In the genomic region with DNA sequence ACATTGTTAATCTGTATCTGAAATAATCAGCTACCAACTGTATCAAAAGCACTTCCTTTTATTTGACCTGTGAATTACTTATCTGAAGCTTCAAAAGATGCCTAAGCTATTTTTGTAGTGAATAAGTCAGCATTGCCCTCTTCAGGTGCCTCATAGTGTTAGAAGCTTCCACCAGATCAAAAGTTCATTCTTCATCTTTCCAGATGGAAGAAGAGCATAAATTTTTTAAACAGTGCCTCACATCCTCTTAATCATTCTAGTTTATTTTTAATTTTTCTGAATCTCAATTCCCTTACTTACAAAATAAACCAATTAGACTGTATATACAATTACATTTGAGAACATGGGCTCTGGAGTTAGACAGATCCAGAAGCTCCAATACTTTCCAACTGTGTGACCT, we compare ENCODE assay signal across 9 cellular contexts.
DNase-seq lines count a peak whose midpoint lies in the region; ATAC-seq and TF ChIP-seq lines count a peak whose summit lies in the region.
"Had no signal": no experiment of that assay in that cellular context is flagged by ENCODE, and none has a peak within 500 bp of the region (broad histone marks: within the 10 kb centered on the region; RNA-seq: fewer than 3 reads in every experiment).

No MANE protein-coding gene starts in this region.

- no peak for DNase-seq in CD14-positive monocyte (ENCODE audit: low spot score)
- DNase-seq in GM13977 (ENCODE audit: low spot score) = peak; percentile 43
- DNase-seq in iris pigment epithelial cell (ENCODE audit: low read depth) = peak; percentile 36
- DNase-seq in nucleus accumbens (lab: John Stamatoyannopoulos, UW) = no peak
- no peak for DNase-seq in NCI-H82 treated with DMSO at 0.1 percent for 48 hours (lab: John Stamatoyannopoulos, UW; ENCODE audit: unreplicated experiment)
- DNase-seq: activated naive CD8-positive, alpha-beta T cell treated with anti-CD3 and anti-CD28 coated beads, Interleukin-2, amount 10 ng/mL, durations not matched to agents 7 days and 5 days had no signal

- in situ Hi-C loops in GM13977 (cut with MboI; ENCODE audit: low pct_unique_long_range_greater_than_20kb, low sequenced_read_pairs, unreplicated experiment) = loop anchor here (25.0 kb wide), 1 partner anchor 126 kb away; no protein-coding TSS in a partner anchor

- H3K27me3 Mint-ChIP-seq in CD14-positive monocyte (ENCODE audit: low read depth in 3 of 3) = no peaks in the 10 kb centered on the region
- H3K27me3 Mint-ChIP-seq: activated naive CD8-positive, alpha-beta T cell treated with anti-CD3 and anti-CD28 coated beads, Interleukin-2, amount 10 ng/mL, durations not matched to agents 7 days and 5 days had no signal

- intact Hi-C loops in CD14-positive monocyte (cut with micrococcal nuclease) = no loop called here

- no peak overlapping the region for H3K4me3 Mint-ChIP-seq in CD14-positive monocyte

- H3K4me1 Mint-ChIP-seq in CD14-positive monocyte = peaks cover 50% of the 10 kb centered on the region

- H3K9me3 Mint-ChIP-seq in CD14-positive monocyte = peaks cover 1 to 9% (median 6%) of the 10 kb centered on the region in 7 donors
- H3K9me3 Mint-ChIP-seq: activated naive CD8-positive, alpha-beta T cell treated with anti-CD3 and anti-CD28 coated beads, Interleukin-2, amount 10 ng/mL, durations not matched to agents 7 days and 5 days had no signal

- TF ChIP-seq CTCF in CD14-positive monocyte (IDR thresholded peaks at IDR 0.05) = peak; percentile 8
- TF ChIP-seq CTCF in GM13977 (IDR thresholded peaks at IDR 0.05; ENCODE audit: extremely low read depth, insufficient read depth, missing control alignments) = peak; percentile 44
- peak; percentile 42 for TF ChIP-seq CTCF in VCaP (conservative IDR thresholded peaks at IDR 0.05)

- H3K27ac ChIP-seq in VCaP = no peak overlapping the region

- peaks cover 14 to 20% of the 10 kb centered on the region in 2 donors for H3K36me3 Mint-ChIP-seq in CD14-positive monocyte

- no peak overlapping the region for H3K27ac Mint-ChIP-seq in CD14-positive monocyte

- ATAC-seq in GM21381 (IDR thresholded peaks at IDR 0.05; ENCODE audit: unreplicated experiment) (no peak), GM21367 (IDR thresholded peaks at IDR 0.05; ENCODE audit: unreplicated experiment) (no peak)

Comparison
In these comparisons a context has a peak if more than half of its experiments do, and no peak if none do; other contexts are left out.
1. DNase-seq: peak in GM13977 (single experiment) and iris pigment epithelial cell (single experiment); none in CD14-positive monocyte (single experiment), nucleus accumbens (0 of 56) and NCI-H82 treated with DMSO at 0.1 percent for 48 hours (single experiment).
2. Peak in every context shown above with its lines, with median percentiles within 50 percentile points of each other: CTCF ChIP-seq.